In genomic region chr3:160458151-160458550, GRCh38 we compare ENCODE assay signal across 22 cellular contexts.
"Had no signal": no experiment of that assay in that cellular context is flagged by ENCODE, and none has a peak within 500 bp of the region (broad histone marks: within the 10 kb centered on the region; RNA-seq: fewer than 3 reads in every experiment).

No MANE protein-coding gene starts in this region.

- DNase-seq: activated CD4-positive, alpha-beta T cell treated with anti-CD3 and anti-CD28 coated beads, Interleukin-2, amount 50 U/mL, for 4 hours; activated CD8-positive, alpha-beta memory T cell treated with anti-CD3 and anti-CD28 coated beads for 24 hours; activated CD8-positive, alpha-beta memory T cell treated with anti-CD3 and anti-CD28 coated beads, Interleukin-2, amount 50 U/mL, for 4 hours; activated naive CD4-positive, alpha-beta T cell; activated T-cell treated with anti-CD3 and anti-CD28 coated beads, Interleukin-2, amount 50 U/mL, for 4 hours; cerebellar nuclear complex; cortex of kidney; foreskin melanocyte; glutamatergic neuron; left ventricle myocardium superior; mammary epithelial cell; midbrain; natural killer cell; stimulated activated CD4-positive, alpha-beta T cell treated with anti-CD3 and anti-CD28 coated beads, Interleukin-2, amount 100 ng/mL, for 48 hours; stimulated activated CD8-positive, alpha-beta memory T cell treated with anti-CD3 and anti-CD28 coated beads, Interleukin-4, amount 100 ng/mL, for 48 hours; stimulated activated naive B cell treated with anti-CD40 and anti-IgM and Interleukin-4, amounts not matched to agents 10 μg/mL and 1 μg/mL and 100 μg/mL, for 72 hours; T-helper 9 cell; upper lobe of left lung had no signal

- H3K27ac Mint-ChIP-seq: activated naive CD8-positive, alpha-beta T cell; activated T-helper 2 cell treated with anti-CD3 and anti-CD28 coated beads, Interferon-gamma antibody, Interleukin-2, Interleukin-4, amounts not matched to agents 10 μg/mL and 5 μg/mL and 100 μg/mL, durations not matched to agents 14 hours and 24 hours and 36 hours; natural killer cell; stimulated activated naive B cell treated with anti-CD40 and anti-IgM and Interleukin-4, amounts not matched to agents 10 μg/mL and 1 μg/mL and 100 μg/mL, for 72 hours; WTC11 had no signal

- H3K27ac ChIP-seq: prostate gland, upper lobe of left lung had no signal

- ATAC-seq: activated T-cell treated with anti-CD3 and anti-CD28 coated beads, Interleukin-2, amount 50 U/mL, for 4 hours; left ventricle myocardium superior; natural killer cell; stimulated activated naive B cell treated with anti-CD40 and anti-IgM and Interleukin-4, amounts not matched to agents 10 μg/mL and 1 μg/mL and 100 μg/mL, for 72 hours; WTC11 had no signal

- H3K4me1 Mint-ChIP-seq: natural killer cell; stimulated activated naive B cell treated with anti-CD40 and anti-IgM and Interleukin-4, amounts not matched to agents 10 μg/mL and 1 μg/mL and 100 μg/mL, for 72 hours; WTC11 had no signal

- H3K4me3 Mint-ChIP-seq: activated naive CD8-positive, alpha-beta T cell; activated T-cell treated with anti-CD3 and anti-CD28 coated beads, Interleukin-2, amount 50 U/mL, for 4 hours; natural killer cell; stimulated activated naive B cell treated with anti-CD40 and anti-IgM and Interleukin-4, amounts not matched to agents 10 μg/mL and 1 μg/mL and 100 μg/mL, for 72 hours; WTC11 had no signal

- H3K9me3 Mint-ChIP-seq: activated T-cell treated with anti-CD3 and anti-CD28 coated beads, Interleukin-2, amount 50 U/mL, for 4 hours; activated T-helper 2 cell treated with anti-CD3 and anti-CD28 coated beads, Interferon-gamma antibody, Interleukin-2, Interleukin-4, amounts not matched to agents 10 μg/mL and 5 μg/mL and 100 μg/mL, durations not matched to agents 14 hours and 24 hours and 36 hours; natural killer cell; stimulated activated naive B cell treated with anti-CD40 and anti-IgM and Interleukin-4, amounts not matched to agents 10 μg/mL and 1 μg/mL and 100 μg/mL, for 72 hours had no signal

- H3K36me3 Mint-ChIP-seq: activated naive CD8-positive, alpha-beta T cell; natural killer cell; stimulated activated naive B cell treated with anti-CD40 and anti-IgM and Interleukin-4, amounts not matched to agents 10 μg/mL and 1 μg/mL and 100 μg/mL, for 72 hours; WTC11 had no signal

- H3K27me3 ChIP-seq: upper lobe of left lung had no signal
